35 cellular contexts compared by ENCODE assay signal in the genomic region with DNA sequence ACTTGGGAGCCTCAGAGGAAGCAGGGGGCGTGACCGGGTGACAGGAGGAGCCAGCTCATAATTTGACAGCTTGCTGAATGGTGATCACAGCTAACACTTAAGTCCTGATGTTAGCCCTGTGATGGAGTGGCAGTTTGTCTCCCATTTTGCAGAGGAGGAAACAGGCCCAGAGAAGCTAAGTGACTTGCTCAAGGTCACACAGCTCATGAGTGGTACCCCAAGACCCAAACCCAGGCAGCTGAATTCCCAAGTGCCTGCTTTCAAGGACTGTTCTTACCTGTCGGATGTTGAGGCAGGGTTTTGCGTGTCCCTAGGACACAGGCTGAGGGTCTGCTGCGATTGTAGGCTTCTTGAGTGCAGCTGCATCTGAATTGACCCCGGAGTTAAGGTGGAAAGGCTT.
"Had no signal": no experiment of that assay in that cellular context is flagged by ENCODE, and none has a peak within 500 bp of the region (broad histone marks: within the 10 kb centered on the region; RNA-seq: fewer than 3 reads in every experiment).

No MANE protein-coding gene starts in this region.

- H3K9me3 Mint-ChIP-seq: activated B cell treated with CpG ODN at 0.5 μM for 24 hours; activated CD4-positive, alpha-beta memory T cell treated with anti-CD3 and anti-CD28 coated beads for 36 hours; activated CD4-positive, alpha-beta T cell treated with anti-CD3 and anti-CD28 coated beads, Interleukin-2, amount 10 ng/mL, durations not matched to agents 24 days and 14 days; activated CD8-positive, alpha-beta T cell treated with anti-CD3 and anti-CD28 coated beads for 36 hours; activated naive CD4-positive, alpha-beta T cell treated with anti-CD3 and anti-CD28 coated beads for 36 hours; activated naive CD4-positive, alpha-beta T cell treated with anti-CD3 and anti-CD28 coated beads, Interleukin-2, amount 50 U/mL, for 72 hours; activated naive CD8-positive, alpha-beta T cell treated with anti-CD3 and anti-CD28 coated beads for 36 hours; activated T-cell treated with anti-CD3 and anti-CD28 coated beads, Interleukin-2, amount 50 U/mL, for 4 hours; activated T-cell treated with anti-CD3 and anti-CD28 coated beads, Interleukin-2, amount 50 U/mL, for 72 hours; activated T-helper 1 cell treated with anti-CD3 and anti-CD28 coated beads, Interleukin-12 subunit alpha, Interleukin-12 subunit beta, Interleukin-2, Interleukin-4 antibody, amounts not matched to agents 30 ng/mL and 10 ng/mL and 1 ng/mL, durations not matched to agents 14 hours and 24 hours and 36 hours; activated T-helper 17 cell treated with anti-CD3 and anti-CD28 coated beads, Interleukin-2, amount 50 U/mL, for 72 hours; T-helper 1 cell treated with Interleukin-12 subunit alpha and Interleukin-12 subunit beta and Interleukin-4 antibody, amounts not matched to agents 30 μg/mL and 1 μg/mL, for 36 hours; T-helper 2 cell treated with Interferon-gamma antibody and Interleukin-4, amounts not matched to agents 5 μg/mL and 100 μg/mL, for 36 hours had no signal

- H3K27ac ChIP-seq: adrenal gland, body of pancreas, brain microvascular endothelial cell, breast epithelium, VCaP had no signal

- DNase-seq: activated B cell treated with CpG ODN at 0.5 μM for 24 hours; activated CD4-positive, alpha-beta memory T cell treated with anti-CD3 and anti-CD28 coated beads for 36 hours; activated CD4-positive, alpha-beta T cell treated with anti-CD3 and anti-CD28 coated beads for 4 hours; activated CD4-positive, alpha-beta T cell treated with anti-CD3 and anti-CD28 coated beads, Interleukin-2, amount 10 ng/mL, durations not matched to agents 24 days and 14 days; activated CD4-positive, alpha-beta T cell treated with anti-CD3 and anti-CD28 coated beads, Interleukin-2, amount 50 U/mL, for 1 hour; activated CD4-positive, alpha-beta T cell treated with anti-CD3 and anti-CD28 coated beads, Interleukin-2, amount 50 U/mL, for 4 hours; activated CD4-positive, CD25-positive, alpha-beta regulatory T cell treated with anti-CD3 and anti-CD28 coated beads, Interleukin-2, amount 50 U/mL, for 72 hours; activated CD8-positive, alpha-beta memory T cell treated with anti-CD3 and anti-CD28 coated beads, Interleukin-2, amount 50 U/mL, for 4 hours; activated CD8-positive, alpha-beta T cell treated with anti-CD3 and anti-CD28 coated beads for 36 hours; activated effector memory CD4-positive, alpha-beta T cell treated with anti-CD3 and anti-CD28 coated beads, Interleukin-2, amount 50 U/mL, for 16 hours; activated gamma-delta T cell treated with Interleukin-2 at 50 U/mL for 16 hours; activated naive CD4-positive, alpha-beta T cell; activated naive CD4-positive, alpha-beta T cell treated with anti-CD3 and anti-CD28 coated beads for 36 hours; activated naive CD4-positive, alpha-beta T cell treated with anti-CD3 and anti-CD28 coated beads, Interleukin-2, amount 50 U/mL, for 16 hours; activated naive CD8-positive, alpha-beta T cell treated with anti-CD3 and anti-CD28 coated beads for 36 hours; activated T-cell treated with anti-CD3 and anti-CD28 coated beads for 4 hours; activated T-cell treated with anti-CD3 and anti-CD28 coated beads, Interleukin-2, amount 50 U/mL, for 1 hour; activated T-cell treated with anti-CD3 and anti-CD28 coated beads, Interleukin-2, amount 50 U/mL, for 4 hours; activated T-cell treated with anti-CD3 and anti-CD28 coated beads, Interleukin-2, amount 50 U/mL, for 72 hours; adrenal gland; amniotic stem cell; body of pancreas; brain microvascular endothelial cell; central memory CD4-positive, alpha-beta T cell; T-helper 2 cell; T-helper 9 cell had no signal

- H3K27me3 Mint-ChIP-seq: activated B cell treated with CpG ODN at 0.5 μM for 24 hours; activated CD4-positive, alpha-beta memory T cell treated with anti-CD3 and anti-CD28 coated beads for 36 hours; activated CD4-positive, alpha-beta T cell treated with anti-CD3 and anti-CD28 coated beads, Interleukin-2, amount 10 ng/mL, durations not matched to agents 24 days and 14 days; activated CD8-positive, alpha-beta T cell treated with anti-CD3 and anti-CD28 coated beads for 36 hours; activated naive CD8-positive, alpha-beta T cell treated with anti-CD3 and anti-CD28 coated beads for 36 hours; activated T-helper 17 cell treated with anti-CD3 and anti-CD28 coated beads, Interleukin-2, amount 50 U/mL, for 72 hours had no signal

- H3K27me3 ChIP-seq: adrenal gland, body of pancreas, brain microvascular endothelial cell, breast epithelium had no signal

- H3K4me3 ChIP-seq: adrenal gland, body of pancreas, breast epithelium had no signal

- H3K9me3 ChIP-seq: adrenal gland, body of pancreas, breast epithelium had no signal

- H3K27ac Mint-ChIP-seq: activated B cell treated with CpG ODN at 0.5 μM for 24 hours; activated CD4-positive, alpha-beta memory T cell treated with anti-CD3 and anti-CD28 coated beads for 36 hours; activated CD4-positive, alpha-beta T cell treated with anti-CD3 and anti-CD28 coated beads, Interleukin-2, amount 10 ng/mL, durations not matched to agents 24 days and 14 days; activated CD8-positive, alpha-beta T cell treated with anti-CD3 and anti-CD28 coated beads for 36 hours; activated naive CD4-positive, alpha-beta T cell treated with anti-CD3 and anti-CD28 coated beads for 36 hours; activated naive CD8-positive, alpha-beta T cell treated with anti-CD3 and anti-CD28 coated beads for 36 hours; activated T-cell treated with anti-CD3 and anti-CD28 coated beads, Interleukin-2, amount 50 U/mL, for 72 hours; activated T-helper 1 cell treated with anti-CD3 and anti-CD28 coated beads, Interleukin-12 subunit alpha, Interleukin-12 subunit beta, Interleukin-2, Interleukin-4 antibody, amounts not matched to agents 30 ng/mL and 10 ng/mL and 1 ng/mL, durations not matched to agents 14 hours and 24 hours and 36 hours; T-helper 1 cell treated with Interleukin-12 subunit alpha and Interleukin-12 subunit beta and Interleukin-4 antibody, amounts not matched to agents 30 μg/mL and 1 μg/mL, for 36 hours had no signal

- FAIRE-seq: astrocyte, TTC549 had no signal

- H3K4me1 Mint-ChIP-seq: activated B cell treated with CpG ODN at 0.5 μM for 24 hours; activated CD4-positive, alpha-beta T cell treated with anti-CD3 and anti-CD28 coated beads, Interleukin-2, amount 10 ng/mL, durations not matched to agents 24 days and 14 days; activated naive CD8-positive, alpha-beta T cell treated with anti-CD3 and anti-CD28 coated beads for 36 hours; activated T-helper 17 cell treated with anti-CD3 and anti-CD28 coated beads, Interleukin-2, amount 50 U/mL, for 72 hours had no signal

- H3K36me3 ChIP-seq: adrenal gland, brain microvascular endothelial cell, breast epithelium had no signal

- H3K36me3 Mint-ChIP-seq: activated CD4-positive, alpha-beta memory T cell treated with anti-CD3 and anti-CD28 coated beads for 36 hours; activated naive CD4-positive, alpha-beta T cell treated with anti-CD3 and anti-CD28 coated beads, Interleukin-2, amount 50 U/mL, for 72 hours; activated naive CD8-positive, alpha-beta T cell treated with anti-CD3 and anti-CD28 coated beads for 36 hours had no signal

- H3K4me3 Mint-ChIP-seq: activated B cell treated with CpG ODN at 0.5 μM for 24 hours; activated CD4-positive, alpha-beta memory T cell treated with anti-CD3 and anti-CD28 coated beads for 36 hours; activated CD4-positive, alpha-beta T cell treated with anti-CD3 and anti-CD28 coated beads, Interleukin-2, amount 10 ng/mL, durations not matched to agents 24 days and 14 days; activated CD8-positive, alpha-beta T cell treated with anti-CD3 and anti-CD28 coated beads for 36 hours; activated naive CD4-positive, alpha-beta T cell treated with anti-CD3 and anti-CD28 coated beads for 36 hours; activated naive CD8-positive, alpha-beta T cell treated with anti-CD3 and anti-CD28 coated beads for 36 hours; activated T-cell treated with anti-CD3 and anti-CD28 coated beads, Interleukin-2, amount 50 U/mL, for 4 hours; activated T-cell treated with anti-CD3 and anti-CD28 coated beads, Interleukin-2, amount 50 U/mL, for 72 hours; activated T-helper 1 cell treated with anti-CD3 and anti-CD28 coated beads, Interleukin-12 subunit alpha, Interleukin-12 subunit beta, Interleukin-2, Interleukin-4 antibody, amounts not matched to agents 30 ng/mL and 10 ng/mL and 1 ng/mL, durations not matched to agents 14 hours and 24 hours and 36 hours; activated T-helper 17 cell treated with anti-CD3 and anti-CD28 coated beads, Interleukin-2, amount 50 U/mL, for 72 hours; T-helper 1 cell treated with Interleukin-12 subunit alpha and Interleukin-12 subunit beta and Interleukin-4 antibody, amounts not matched to agents 30 μg/mL and 1 μg/mL, for 36 hours; T-helper 2 cell treated with Interferon-gamma antibody and Interleukin-4, amounts not matched to agents 5 μg/mL and 100 μg/mL, for 36 hours had no signal

- ATAC-seq: activated CD8-positive, alpha-beta T cell treated with anti-CD3 and anti-CD28 coated beads for 36 hours; activated naive CD4-positive, alpha-beta T cell treated with anti-CD3 and anti-CD28 coated beads, Interleukin-2, amount 50 U/mL, for 72 hours; activated T-cell treated with anti-CD3 and anti-CD28 coated beads, Interleukin-2, amount 50 U/mL, for 4 hours; activated T-cell treated with anti-CD3 and anti-CD28 coated beads, Interleukin-2, amount 50 U/mL, for 72 hours; activated T-helper 17 cell treated with anti-CD3 and anti-CD28 coated beads, Interleukin-2, amount 50 U/mL, for 72 hours; body of pancreas had no signal

- H3K4me1 ChIP-seq: adrenal gland, body of pancreas, breast epithelium had no signal
